In the genomic region with DNA sequence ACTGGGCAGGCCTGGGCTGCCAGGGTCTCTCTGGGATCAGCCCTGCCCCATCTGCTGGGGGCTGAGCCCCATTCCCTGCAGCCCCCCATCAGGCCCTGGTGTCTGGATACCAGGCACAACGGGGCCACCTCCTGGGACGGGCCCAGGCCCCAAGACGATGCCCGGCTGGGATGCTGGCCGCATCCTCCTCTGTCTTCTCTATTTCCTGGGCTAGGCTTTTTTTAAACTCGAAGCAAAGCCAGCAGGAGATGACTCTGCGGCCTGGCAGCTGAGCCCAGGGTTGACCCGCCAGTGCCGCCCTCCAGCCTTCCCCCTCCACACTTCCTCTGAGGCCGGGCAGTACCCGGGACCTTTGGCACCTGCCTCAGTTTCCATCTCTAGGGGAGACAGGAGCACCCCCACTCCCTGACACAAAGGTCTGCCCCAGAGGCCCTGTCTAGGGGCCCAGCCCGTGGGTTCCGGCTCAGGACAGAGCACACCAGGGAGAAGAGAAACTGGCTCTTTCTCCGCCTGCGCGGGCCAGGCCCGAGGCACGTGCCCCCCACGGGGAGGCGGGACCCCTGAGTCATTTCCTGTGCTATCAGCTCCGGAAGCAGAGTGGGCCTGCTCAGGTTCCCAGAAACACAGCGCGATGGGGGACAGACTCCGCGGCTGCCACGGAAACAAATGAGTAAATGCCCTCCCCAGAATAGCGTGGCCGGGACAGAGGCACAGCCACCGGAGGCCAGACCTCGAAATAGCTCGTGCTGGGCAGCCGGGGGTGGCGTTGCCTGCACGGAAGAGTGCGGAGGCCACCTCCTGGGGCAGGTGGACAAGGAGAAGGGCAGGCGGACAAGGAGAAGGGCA, we compare ENCODE assay signal across 8 cellular contexts.
A peak's percentile ranks its signal among the peaks of the same experiment; 100 is the strongest.
DNase-seq lines count a peak whose midpoint lies in the region; ATAC-seq and TF ChIP-seq lines count a peak whose summit lies in the region.

No MANE protein-coding gene starts in this region.

- no peak overlapping the region for H3K23ac ChIP-seq in IMR-90 (ENCODE audit: low read depth, low read length)

- no peaks in the 10 kb centered on the region for H3K9me3 ChIP-seq in IMR-90 (ENCODE audit: control insufficient read depth, insufficient read depth, low read length)
- peaks cover 6% of the 10 kb centered on the region for H3K9me3 ChIP-seq in effector memory CD4-positive, alpha-beta T cell (ENCODE audit: control insufficient read depth, low read length)
- no peaks in the 10 kb centered on the region for H3K9me3 ChIP-seq in subcutaneous abdominal adipose tissue (ENCODE audit: control insufficient read depth in 5 of 5, low read length in 5 of 5)

- no peak overlapping the region for H3K27ac ChIP-seq in IMR-90 (ENCODE audit: insufficient read depth, low read length)
- H3K27ac ChIP-seq in effector memory CD4-positive, alpha-beta T cell (ENCODE audit: insufficient read depth, low read length, poor library complexity, severe bottlenecking) = peak overlapping the region; percentile 94
- H3K27ac ChIP-seq in subcutaneous abdominal adipose tissue (ENCODE audit: low read depth, low read length) = peak overlapping the region; percentile 70

- peaks cover 72% of the 10 kb centered on the region for H3K36me3 Mint-ChIP-seq in activated CD8-positive, alpha-beta T cell treated with anti-CD3 and anti-CD28 coated beads for 36 hours (ENCODE audit: low read depth)

- H3K27me3 Mint-ChIP-seq in activated CD8-positive, alpha-beta T cell treated with anti-CD3 and anti-CD28 coated beads for 36 hours = no peaks in the 10 kb centered on the region

- no peak overlapping the region for H3K9ac ChIP-seq in IMR-90 (ENCODE audit: low read depth, low read length)
- H3K9ac ChIP-seq in subcutaneous abdominal adipose tissue (ENCODE audit: low read length in 5 of 5) = peak overlapping the region in 4 of 5 donors; percentile 33 to 64 (median 60)

- H3K4me3 Mint-ChIP-seq in activated CD8-positive, alpha-beta T cell treated with anti-CD3 and anti-CD28 coated beads for 36 hours = peak overlapping the region; percentile 80

- no peak overlapping the region for H3K4me2 ChIP-seq in IMR-90 (ENCODE audit: low read depth, low read length)

- POLR2A ChIA-PET in IMR-90 (lab: Charles Lee; ENCODE audit: unreplicated experiment) = no interaction called here
- POLR2A ChIA-PET in activated CD8-positive, alpha-beta T cell treated with anti-CD3 and anti-CD28 coated beads for 36 hours (lab: Charles Lee) = interaction anchor here (1.2 to 7.6 kb wide), 5 partner anchors 8 to 86 kb away, joined by 3 to 116 read pairs (median 12); no protein-coding TSS in a partner anchor

- H4K8ac ChIP-seq in IMR-90 (ENCODE audit: low read depth in 2 of 2, low read length in 2 of 2) = peak overlapping the region in 1 of 2 experiments; percentile 42; a peak in 1 of 4 replicates

- in situ Hi-C loops in IMR-90 (cut with MboI; ENCODE audit: low sequenced_read_pairs) = no loop called here

- no peak overlapping the region for H2BK120ac ChIP-seq in IMR-90 (ENCODE audit: low read depth, low read length)

- H3K18ac ChIP-seq in IMR-90 (ENCODE audit: low read depth, low read length) = no peak overlapping the region

- H3K36me3 ChIP-seq in IMR-90 (ENCODE audit: control insufficient read depth, insufficient read depth, low read length) = no peaks in the 10 kb centered on the region
- H3K36me3 ChIP-seq in effector memory CD4-positive, alpha-beta T cell (ENCODE audit: control insufficient read depth, insufficient read depth, low read length) = no peaks in the 10 kb centered on the region
- peaks cover 0 to 2% (median 0%) of the 10 kb centered on the region in 5 donors for H3K36me3 ChIP-seq in subcutaneous abdominal adipose tissue (ENCODE audit: control insufficient read depth in 5 of 5, insufficient read depth in 5 of 5, low read length in 5 of 5)

- H3K4me1 Mint-ChIP-seq in activated CD8-positive, alpha-beta T cell treated with anti-CD3 and anti-CD28 coated beads for 36 hours (ENCODE audit: low read depth) = peaks cover 72% of the 10 kb centered on the region

- no peak overlapping the region for H2BK20ac ChIP-seq in IMR-90 (ENCODE audit: low read depth, low read length)

- no peak overlapping the region for H2BK15ac ChIP-seq in IMR-90 (ENCODE audit: low read depth, low read length)

- H2AFZ ChIP-seq in IMR-90 (replicated peaks; ENCODE audit: low read length, poor library complexity) = peak overlapping the region; percentile 72

- H4K5ac ChIP-seq in IMR-90 (ENCODE audit: low read depth, low read length) = no peak overlapping the region

- no peak overlapping the region for H3K56ac ChIP-seq in IMR-90 (ENCODE audit: extremely low read depth, insufficient read depth, low read length)

- no peaks in the 10 kb centered on the region for H3K9me1 ChIP-seq in IMR-90 (ENCODE audit: insufficient read depth, low read length)

- no peak overlapping the region; the same call in 1 of the 2 replicates for H3K4ac ChIP-seq in IMR-90 (ENCODE audit: low read depth, low read length)

- 90% methylated on average over 19 of the region's 36 CpGs; no CpG with 5 or more reads in 1 of the 2 experiments for WGBS in IMR-90 (ENCODE audit: extremely low coverage in 2 of 2, insufficient read length in 1 of 2), 2 experiments

- no peak overlapping the region; the same call in 1 of the 2 replicates for H4K91ac ChIP-seq in IMR-90 (ENCODE audit: insufficient read depth, low read depth, low read length)

- H2BK5ac ChIP-seq in IMR-90 (ENCODE audit: low read depth, low read length, poor library complexity, severe bottlenecking) = no peak overlapping the region

- H3K14ac ChIP-seq in IMR-90 (replicated peaks; ENCODE audit: low read depth, low read length) = no peak overlapping the region

- TF ChIP-seq CTCF in IMR-90 (conservative IDR thresholded peaks at IDR 0.05; ENCODE audit: low read depth, low read length) = no peak
- TF ChIP-seq CTCF in activated CD8-positive, alpha-beta T cell treated with anti-CD3 and anti-CD28 coated beads for 36 hours (IDR thresholded peaks at IDR 0.05) = no peak

- BruUV-seq in IMR-90 (replicated peaks; lab: Mats Ljungman, UMichigan) = no TSS peak

- dilution Hi-C loops in IMR-90 (cut with HindIII; ENCODE audit: low sequenced_read_pairs, unreplicated experiment) = no loop called here

- no peak for TF ChIP-seq POLR2A in IMR-90 (IDR thresholded peaks at IDR 0.05; ENCODE audit: low read depth, low read length)

- peak overlapping the region; percentile 100 for H3K27ac Mint-ChIP-seq in activated CD8-positive, alpha-beta T cell treated with anti-CD3 and anti-CD28 coated beads for 36 hours

- H2AK5ac ChIP-seq in IMR-90 (ENCODE audit: low read depth, low read length) = peak overlapping the region; percentile 43; the same call in 1 of the 2 replicates

- no peak for TF ChIP-seq RAD21 in IMR-90 (IDR thresholded peaks at IDR 0.05; ENCODE audit: low read length)

- intact Hi-C loops in IMR-90 (cut with micrococcal nuclease) = no loop called here
- intact Hi-C loops in activated CD8-positive, alpha-beta T cell treated with anti-CD3 and anti-CD28 coated beads for 36 hours (cut with micrococcal nuclease) = no loop called here

- no peak overlapping the region for H3K4me3 ChIP-seq in IMR-90 (ENCODE audit: insufficient read depth, low read depth, low read length)
- H3K4me3 ChIP-seq in effector memory CD4-positive, alpha-beta T cell (ENCODE audit: insufficient read depth, low read depth, low read length, poor library complexity, severe bottlenecking) = peak overlapping the region; percentile 30
- peak overlapping the region in 4 of 5 donors; percentile 0 to 53 (median 38) for H3K4me3 ChIP-seq in subcutaneous abdominal adipose tissue (ENCODE audit: low read depth in 1 of 5, low read length in 5 of 5)

- H3K27me3 ChIP-seq in IMR-90 (ENCODE audit: control insufficient read depth, insufficient read depth, low read length) = no peaks in the 10 kb centered on the region; the same call in 1 of the 2 replicates
- H3K27me3 ChIP-seq in effector memory CD4-positive, alpha-beta T cell (replicated peaks; ENCODE audit: control insufficient read depth, insufficient read depth, low read length, poor library complexity, severe bottlenecking) = no peaks in the 10 kb centered on the region
- H3K27me3 ChIP-seq in subcutaneous abdominal adipose tissue (ENCODE audit: control insufficient read depth in 5 of 5, insufficient read depth in 4 of 5, low read length in 5 of 5) = no peaks in the 10 kb centered on the region

- peaks cover 5% of the 10 kb centered on the region for H3K9me3 Mint-ChIP-seq in activated CD8-positive, alpha-beta T cell treated with anti-CD3 and anti-CD28 coated beads for 36 hours

- H3K79me1 ChIP-seq in IMR-90 (ENCODE audit: low read depth in 1 of 2, low read length in 2 of 2) = no peaks in the 10 kb centered on the region

- ATAC-seq in GM21447 (IDR thresholded peaks at IDR 0.05; ENCODE audit: unreplicated experiment) (peak; percentile 75), IMR-90 (ENCODE audit: low read depth) (peak; percentile 32)
- ATAC-seq in activated CD8-positive, alpha-beta T cell treated with anti-CD3 and anti-CD28 coated beads for 36 hours = peak; percentile 50

- DNase-seq in C1 segment of cervical spinal cord (lab: John Stamatoyannopoulos, UW) = peak in 10 of 14 donors; percentile 31 to 79 (median 50)
- peak; percentile 54 for DNase-seq in IMR-90
- DNase-seq in activated CD8-positive, alpha-beta T cell treated with anti-CD3 and anti-CD28 coated beads for 36 hours = peak; percentile 98
- peak; percentile 88 to 90 (median 89) for DNase-seq in effector memory CD4-positive, alpha-beta T cell
- DNase-seq in occipital lobe (lab: John Stamatoyannopoulos, UW) = peak; percentile 35
- DNase-seq in NCI-H2227 (lab: John Stamatoyannopoulos, UW; ENCODE audit: unreplicated experiment) = no peak

- H2AK9ac ChIP-seq in IMR-90 (replicated peaks; ENCODE audit: low read depth, low read length, poor library complexity) = no peak overlapping the region

- no peaks in the 10 kb centered on the region for H4K20me1 ChIP-seq in IMR-90 (ENCODE audit: insufficient read depth, low read length)

- CTCF ChIA-PET in IMR-90 (lab: Yijun Ruan, JAX) = no interaction called here
- CTCF ChIA-PET in activated CD8-positive, alpha-beta T cell treated with anti-CD3 and anti-CD28 coated beads for 36 hours (lab: Charles Lee) = interaction anchor here (0.7 to 1.9 kb wide), 2 partner anchors 13 to 81 kb away, joined by 3 to 10 read pairs; no protein-coding TSS in a partner anchor

- H3K4me1 ChIP-seq in IMR-90 (ENCODE audit: control insufficient read depth, insufficient read depth, low read length) = 0 out of 2 replicates have a peak, but pooled peaks cover 3% of the 10 kb centered on the region
- H3K4me1 ChIP-seq in effector memory CD4-positive, alpha-beta T cell (ENCODE audit: control insufficient read depth, insufficient read depth, low read length, poor library complexity, severe bottlenecking) = peaks cover 57% of the 10 kb centered on the region
- H3K4me1 ChIP-seq in subcutaneous abdominal adipose tissue (ENCODE audit: control insufficient read depth in 5 of 5, insufficient read depth in 5 of 5, low read length in 5 of 5) = peaks cover 0 to 60% (median 34%) of the 10 kb centered on the region in 5 donors

TF ChIP-seq in IMR-90, 13 proteins besides CTCF, POLR2A, EP300 and RAD21 (continues in another document):
- TF ChIP-seq RFX5 (IDR thresholded peaks at IDR 0.05; ENCODE audit: low read depth, low read length) = peak; percentile 52; the same call in 1 of the 2 replicates
